In the genomic region with DNA sequence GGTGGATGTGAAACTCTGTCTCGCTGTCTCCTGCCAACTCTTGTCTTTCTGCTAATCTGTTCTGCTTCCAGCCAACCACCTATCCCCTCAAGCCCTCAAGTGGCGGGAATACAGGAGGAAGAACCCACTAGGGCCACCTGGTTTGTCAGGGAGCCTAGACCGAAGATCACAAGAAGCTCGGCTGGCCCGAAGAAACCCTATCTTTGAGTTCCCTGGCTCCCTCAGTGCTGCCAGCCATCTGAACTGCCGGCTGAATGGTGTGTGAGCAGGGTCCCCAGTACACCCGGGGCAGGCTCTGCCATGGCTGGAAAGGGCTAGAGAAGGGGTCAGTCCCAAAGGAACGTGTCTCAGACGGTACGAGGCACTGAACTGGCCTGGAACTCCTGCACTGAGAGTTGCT, we compare ENCODE assay signal across 25 cellular contexts.
"Had no signal": no experiment of that assay in that cellular context is flagged by ENCODE, and none has a peak within 500 bp of the region (broad histone marks: within the 10 kb centered on the region; RNA-seq: fewer than 3 reads in every experiment).

No MANE protein-coding gene starts in this region.

- H3K36me3 ChIP-seq: neutrophil had no signal

- H3K4me3 Mint-ChIP-seq: activated CD4-positive, alpha-beta memory T cell treated with anti-CD3 and anti-CD28 coated beads, Interleukin-2, amount 10 ng/mL, durations not matched to agents 7 days and 5 days; activated CD8-positive, alpha-beta memory T cell treated with anti-CD3 and anti-CD28 coated beads, Interleukin-2, amount 10 ng/mL, durations not matched to agents 7 days and 5 days; activated naive CD4-positive, alpha-beta T cell treated with anti-CD3 and anti-CD28 coated beads, Interleukin-2, amount 10 ng/mL, durations not matched to agents 7 days and 5 days; brain; memory B cell; natural killer cell treated with Interleukin-12 subunit alpha and Interleukin-12 subunit beta and Interleukin-15 and Interleukin-18, amount 100 ng/mL, for 72 hours; stimulated activated naive B cell treated with anti-CD40 and anti-IgM and Interleukin-4, amounts not matched to agents 10 μg/mL and 1 μg/mL and 100 μg/mL, for 72 hours had no signal

- H3K27me3 Mint-ChIP-seq: activated naive CD4-positive, alpha-beta T cell treated with anti-CD3 and anti-CD28 coated beads, Interleukin-2, amount 10 ng/mL, durations not matched to agents 7 days and 5 days; brain; memory B cell; natural killer cell treated with Interleukin-12 subunit alpha and Interleukin-12 subunit beta and Interleukin-15 and Interleukin-18, amount 100 ng/mL, for 72 hours; stimulated activated naive B cell treated with anti-CD40 and anti-IgM and Interleukin-4, amounts not matched to agents 10 μg/mL and 1 μg/mL and 100 μg/mL, for 72 hours had no signal

- ATAC-seq: activated CD8-positive, alpha-beta memory T cell treated with anti-CD3 and anti-CD28 coated beads, Interleukin-2, amount 10 ng/mL, durations not matched to agents 7 days and 5 days; esophagus mucosa; left cardiac atrium; natural killer cell treated with Interleukin-12 subunit alpha and Interleukin-12 subunit beta and Interleukin-15 and Interleukin-18, amount 100 ng/mL, for 72 hours; pancreas; sciatic nerve; stimulated activated naive B cell treated with anti-CD40 and anti-IgM and Interleukin-4, amounts not matched to agents 10 μg/mL and 1 μg/mL and 100 μg/mL, for 72 hours; upper lobe of right lung had no signal

- H3K9me3 ChIP-seq: neutrophil, pancreas, testis, upper lobe of right lung had no signal

- H3K27ac ChIP-seq: neutrophil, pancreas, testis, upper lobe of right lung had no signal

- H3K4me2 ChIP-seq: smooth muscle cell had no signal

- DNase-seq: activated CD4-positive, alpha-beta memory T cell treated with anti-CD3 and anti-CD28 coated beads, Interleukin-2, amount 10 ng/mL, durations not matched to agents 7 days and 5 days; activated CD4-positive, alpha-beta T cell treated with anti-CD3 and anti-CD28 coated beads for 48 hours; activated CD4-positive, CD25-positive, alpha-beta regulatory T cell; activated CD8-positive, alpha-beta memory T cell treated with anti-CD3 and anti-CD28 coated beads, Interleukin-2, amount 10 ng/mL, durations not matched to agents 7 days and 5 days; activated effector memory CD4-positive, alpha-beta T cell treated with anti-CD3 and anti-CD28 coated beads, Interleukin-2, amount 50 U/mL, for 16 hours; activated naive CD4-positive, alpha-beta T cell treated with anti-CD3 and anti-CD28 coated beads, Interleukin-2, amount 10 ng/mL, durations not matched to agents 7 days and 5 days; activated T-cell treated with anti-CD3 and anti-CD28 coated beads for 4 hours; caudate nucleus; effector memory CD4-positive, alpha-beta T cell; head of caudate nucleus; hypothalamus; left cardiac atrium; stimulated activated CD4-positive, alpha-beta T cell treated with anti-CD3 and anti-CD28 coated beads, Interleukin-15, amount 100 ng/mL, for 24 hours; stimulated activated naive B cell treated with anti-CD40 and anti-IgM and Interleukin-4, amounts not matched to agents 10 μg/mL and 1 μg/mL and 100 μg/mL, for 72 hours; T-helper 1 cell; testis; upper lobe of right lung had no signal

- H3K36me3 Mint-ChIP-seq: activated CD8-positive, alpha-beta memory T cell treated with anti-CD3 and anti-CD28 coated beads, Interleukin-2, amount 10 ng/mL, durations not matched to agents 7 days and 5 days; activated naive CD4-positive, alpha-beta T cell treated with anti-CD3 and anti-CD28 coated beads, Interleukin-2, amount 10 ng/mL, durations not matched to agents 7 days and 5 days; memory B cell; natural killer cell treated with Interleukin-12 subunit alpha and Interleukin-12 subunit beta and Interleukin-15 and Interleukin-18, amount 100 ng/mL, for 72 hours had no signal

- H3K4me3 ChIP-seq: pancreas, smooth muscle cell, testis, upper lobe of right lung had no signal

- H3K4me1 Mint-ChIP-seq: activated CD4-positive, alpha-beta memory T cell treated with anti-CD3 and anti-CD28 coated beads, Interleukin-2, amount 10 ng/mL, durations not matched to agents 7 days and 5 days; activated CD8-positive, alpha-beta memory T cell treated with anti-CD3 and anti-CD28 coated beads, Interleukin-2, amount 10 ng/mL, durations not matched to agents 7 days and 5 days; activated naive CD4-positive, alpha-beta T cell treated with anti-CD3 and anti-CD28 coated beads, Interleukin-2, amount 10 ng/mL, durations not matched to agents 7 days and 5 days; brain had no signal

- H3K27ac Mint-ChIP-seq: activated CD4-positive, alpha-beta memory T cell treated with anti-CD3 and anti-CD28 coated beads, Interleukin-2, amount 10 ng/mL, durations not matched to agents 7 days and 5 days; activated CD8-positive, alpha-beta memory T cell treated with anti-CD3 and anti-CD28 coated beads, Interleukin-2, amount 10 ng/mL, durations not matched to agents 7 days and 5 days; memory B cell; stimulated activated naive B cell treated with anti-CD40 and anti-IgM and Interleukin-4, amounts not matched to agents 10 μg/mL and 1 μg/mL and 100 μg/mL, for 72 hours had no signal

- H3K27me3 ChIP-seq: neutrophil, pancreas, testis, upper lobe of right lung had no signal
